ENCODE assay signal across 8 cellular contexts in the genomic region with DNA sequence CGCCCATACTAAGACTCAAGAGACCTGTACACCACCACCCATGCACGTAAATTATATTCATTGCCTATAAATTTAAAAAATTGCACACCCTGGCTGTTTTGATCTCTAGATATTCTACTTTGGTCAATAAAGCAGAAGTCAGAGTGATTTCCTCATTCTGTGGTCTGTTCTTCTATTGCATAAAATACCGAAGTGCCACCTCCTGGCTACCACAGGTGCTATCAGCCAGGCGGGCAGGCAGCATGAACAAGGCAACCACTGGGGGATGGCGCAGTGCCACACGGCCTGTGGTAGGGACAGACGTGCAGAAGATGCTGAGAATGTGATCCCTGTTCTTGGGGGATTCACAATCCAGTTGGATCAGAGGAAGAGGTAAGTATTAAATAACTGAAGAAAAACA.
A peak's percentile ranks its signal among the peaks of the same experiment; 100 is the strongest.
DNase-seq lines count a peak whose midpoint lies in the region; TF ChIP-seq lines count a peak whose summit lies in the region.

No MANE protein-coding gene starts in this region.

- no peak for TF ChIP-seq CTCF in endothelial cell (IDR thresholded peaks at IDR 0.05; ENCODE audit: unreplicated experiment)

- H3K4me3 Mint-ChIP-seq in endothelial cell (ENCODE audit: unreplicated experiment): no peak overlapping the region

- no peak overlapping the region for H3K4me3 ChIP-seq in effector memory CD4-positive, alpha-beta T cell (ENCODE audit: insufficient read depth, low read depth, low read length, poor library complexity, severe bottlenecking)

- no peak overlapping the region for H3K27ac ChIP-seq in effector memory CD4-positive, alpha-beta T cell (ENCODE audit: insufficient read depth, low read length, poor library complexity, severe bottlenecking)

- no peaks in the 10 kb centered on the region for H3K4me1 ChIP-seq in effector memory CD4-positive, alpha-beta T cell (ENCODE audit: control insufficient read depth, insufficient read depth, low read length, poor library complexity, severe bottlenecking)

- no peaks in the 10 kb centered on the region for H3K36me3 ChIP-seq in effector memory CD4-positive, alpha-beta T cell (ENCODE audit: control insufficient read depth, insufficient read depth, low read length)

- no peaks in the 10 kb centered on the region for H3K9me3 Mint-ChIP-seq in endothelial cell (ENCODE audit: unreplicated experiment)

- no peaks in the 10 kb centered on the region for H3K9me3 ChIP-seq in effector memory CD4-positive, alpha-beta T cell (ENCODE audit: control insufficient read depth, low read length)

- H3K36me3 Mint-ChIP-seq in endothelial cell (ENCODE audit: low read depth, unreplicated experiment): no peaks in the 10 kb centered on the region

- no peaks in the 10 kb centered on the region for H3K27me3 Mint-ChIP-seq in endothelial cell (ENCODE audit: unreplicated experiment)

- H3K4me1 Mint-ChIP-seq in endothelial cell (ENCODE audit: unreplicated experiment): no peaks in the 10 kb centered on the region

- peak; percentile 22 for DNase-seq in 8988T
- DNase-seq in GM19238 (ENCODE audit: insufficient read length, low spot score): peak; percentile 43
- DNase-seq in NCI-H1694 treated with DMSO at 0.1 percent for 48 hours (lab: John Stamatoyannopoulos, UW): peak; percentile 53
- DNase-seq in activated CD4-positive, alpha-beta T cell treated with anti-CD3 and anti-CD28 coated beads, Interleukin-2, amount 50 U/mL, for 24 hours (ENCODE audit: low read depth in 1 of 2, low spot score in 1 of 2): peak; percentile 33 to 53
- peak; percentile 17 to 44 (median 36) for DNase-seq in effector memory CD4-positive, alpha-beta T cell
- peak; percentile 49 for DNase-seq in stimulated activated CD4-positive, alpha-beta T cell treated with anti-CD3 and anti-CD28 coated beads, Interleukin-12 subunit alpha, Interleukin-12 subunit beta, amount 100 ng/mL, for 4 hours
- DNase-seq in endothelial cell (ENCODE audit: low spot score): no peak
- no peak for DNase-seq in globus pallidus (ENCODE audit: low spot score)

- H3K27me3 ChIP-seq in effector memory CD4-positive, alpha-beta T cell (replicated peaks; ENCODE audit: control insufficient read depth, insufficient read depth, low read length, poor library complexity, severe bottlenecking): no peaks in the 10 kb centered on the region

- no peak overlapping the region for H3K27ac Mint-ChIP-seq in endothelial cell (ENCODE audit: unreplicated experiment)

Comparison
In these comparisons a context has a peak if more than half of its experiments do, and no peak if none do; other contexts are left out.
1. DNase-seq: peak in 8988T (single experiment), GM19238 (single experiment), NCI-H1694 treated with DMSO at 0.1 percent for 48 hours (single experiment), activated CD4-positive, alpha-beta T cell treated with anti-CD3 and anti-CD28 coated beads, Interleukin-2, amount 50 U/mL, for 24 hours (2 of 2), effector memory CD4-positive, alpha-beta T cell (3 of 3) and stimulated activated CD4-positive, alpha-beta T cell treated with anti-CD3 and anti-CD28 coated beads, Interleukin-12 subunit alpha, Interleukin-12 subunit beta, amount 100 ng/mL, for 4 hours (single experiment); none in endothelial cell (single experiment) and globus pallidus (single experiment).